Comparison of ENCODE assay signal across 12 cellular contexts in the genomic region with DNA sequence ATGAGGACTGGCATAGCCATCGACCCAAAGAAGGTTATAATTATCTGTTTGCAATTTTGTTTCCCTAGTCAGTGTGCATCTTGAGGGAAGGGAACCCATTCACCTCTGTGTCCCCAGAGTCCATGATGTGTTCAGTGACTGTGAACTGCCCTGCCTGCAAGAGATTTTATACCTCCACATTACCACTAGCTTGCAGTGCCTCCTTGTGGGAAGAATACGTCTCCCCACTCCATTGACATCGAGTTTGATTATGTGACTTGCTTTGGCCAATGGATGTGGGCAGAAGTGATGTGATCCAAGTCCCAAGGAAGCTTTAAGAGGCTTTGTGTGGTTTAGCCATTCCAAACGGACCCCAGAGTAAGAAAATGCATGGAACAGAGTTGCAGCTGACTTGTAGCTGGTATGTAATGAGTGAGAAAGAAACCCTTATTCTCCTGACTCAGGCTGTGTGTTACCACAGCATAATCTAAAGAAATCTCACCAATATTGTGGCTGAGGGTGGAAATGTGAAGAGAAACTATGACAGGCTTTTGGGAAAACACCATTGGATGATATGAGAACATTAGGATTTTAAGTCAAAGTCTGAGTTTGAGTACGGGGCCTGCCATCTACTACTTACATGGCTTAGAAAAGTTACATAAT. TPM values are rescaled to one million over a fixed set of nuclear protein-coding genes. Genes with fewer than 3 reads are reported as not detected.
DNase-seq lines count a peak whose midpoint lies in the region; ATAC-seq, FAIRE-seq and TF ChIP-seq lines count a peak whose summit lies in the region.
"Had no signal": no experiment of that assay in that cellular context is flagged by ENCODE, and none has a peak within 500 bp of the region (broad histone marks: within the 10 kb centered on the region; RNA-seq: fewer than 3 reads in every experiment).

No MANE protein-coding gene starts in this region.

- H3K4me1 ChIP-seq in endodermal cell (ENCODE audit: control insufficient read depth, insufficient read depth, low read length), result no peaks in the 10 kb centered on the region
- no peaks in the 10 kb centered on the region for H3K4me1 ChIP-seq in small intestine (ENCODE audit: control insufficient read depth in 2 of 2, insufficient read depth in 1 of 2, low read depth in 1 of 2, low read length in 1 of 2)

- no peaks in the 10 kb centered on the region for H3K36me3 Mint-ChIP-seq in activated T-cell treated with anti-CD3 and anti-CD28 coated beads, Interleukin-2, amount 50 U/mL, for 72 hours (ENCODE audit: insufficient read depth in 2 of 2)
- H3K36me3 Mint-ChIP-seq in endodermal cell (ENCODE audit: low read depth), result peaks cover 27% of the 10 kb centered on the region
- H3K36me3 Mint-ChIP-seq: CD8-positive, alpha-beta memory T cell had no signal

- H3K27me3 Mint-ChIP-seq in activated T-cell treated with anti-CD3 and anti-CD28 coated beads, Interleukin-2, amount 50 U/mL, for 72 hours (ENCODE audit: low read depth), result peaks cover 14% of the 10 kb centered on the region
- no peaks in the 10 kb centered on the region for H3K27me3 Mint-ChIP-seq in endodermal cell (ENCODE audit: insufficient read depth)

- no peak overlapping the region for H3K4me3 Mint-ChIP-seq in activated T-cell treated with anti-CD3 and anti-CD28 coated beads, Interleukin-2, amount 50 U/mL, for 72 hours
- no peak overlapping the region for H3K4me3 Mint-ChIP-seq in endodermal cell
- H3K4me3 Mint-ChIP-seq: CD8-positive, alpha-beta memory T cell; T-helper 1 cell treated with Interleukin-12 subunit alpha and Interleukin-12 subunit beta and Interleukin-4 antibody, amounts not matched to agents 30 μg/mL and 1 μg/mL, for 36 hours had no signal

- no peak overlapping the region for H3K9ac ChIP-seq in endodermal cell (ENCODE audit: extremely low read depth, low read length, poor library complexity, severe bottlenecking)

- TF ChIP-seq CTCF in endodermal cell (conservative IDR thresholded peaks at IDR 0.05), result peak; percentile 67

- H3K9me3 ChIP-seq in endodermal cell (ENCODE audit: control insufficient read depth, low read length) (no peaks in the 10 kb centered on the region), small intestine (ENCODE audit: control insufficient read depth, low read depth) (no peaks in the 10 kb centered on the region)
- H3K9me3 ChIP-seq: neutrophil had no signal

- 85 to 94% methylated on average over 2 to 5 of the region's 5 CpGs for WGBS in endodermal cell (ENCODE audit: insufficient coverage in 1 of 2, insufficient read length in 1 of 2), 2 experiments
- whole genome bisulfite sequencing in small intestine, 3 donors, result 68 to 76% (median 72%) methylated on average over 5 of the region's 5 CpGs

- H3K27ac ChIP-seq in endodermal cell (ENCODE audit: low read depth, low read length), result no peak overlapping the region
- no peak overlapping the region for H3K27ac ChIP-seq in small intestine (ENCODE audit: low read depth in 1 of 2, low read length in 1 of 2)
- H3K27ac ChIP-seq: neutrophil had no signal

- peaks cover 5% of the 10 kb centered on the region for H3K4me1 Mint-ChIP-seq in activated T-cell treated with anti-CD3 and anti-CD28 coated beads, Interleukin-2, amount 50 U/mL, for 72 hours (ENCODE audit: low read depth)
- H3K4me1 Mint-ChIP-seq in endodermal cell, result peaks cover 12% of the 10 kb centered on the region
- H3K4me1 Mint-ChIP-seq: CD8-positive, alpha-beta memory T cell had no signal

- FAIRE-seq in small intestine (lab: Jason Lieb, UNC), result no peak

- no peak overlapping the region for H3K27ac Mint-ChIP-seq in activated T-cell treated with anti-CD3 and anti-CD28 coated beads, Interleukin-2, amount 50 U/mL, for 72 hours
- H3K27ac Mint-ChIP-seq in endodermal cell, result peak overlapping the region; percentile 29
- H3K27ac Mint-ChIP-seq: CD8-positive, alpha-beta memory T cell; T-helper 1 cell treated with Interleukin-12 subunit alpha and Interleukin-12 subunit beta and Interleukin-4 antibody, amounts not matched to agents 30 μg/mL and 1 μg/mL, for 36 hours had no signal

- no peak overlapping the region for H3K4me3 ChIP-seq in endodermal cell (ENCODE audit: low read length)
- no peak overlapping the region for H3K4me3 ChIP-seq in small intestine (ENCODE audit: low read depth in 1 of 2, low read length in 2 of 2)

- peak; percentile 4 to 16 for DNase-seq in activated T-cell treated with anti-CD3 and anti-CD28 coated beads, Interleukin-2, amount 50 U/mL, for 72 hours
- DNase-seq in activated T-cell treated with anti-CD3 and anti-CD28 coated beads for 4 hours, result no peak
- peak; percentile 21 for DNase-seq in MV-4-11 (lab: John Stamatoyannopoulos, UW)
- peak; percentile 67 for DNase-seq in endodermal cell
- peak; percentile 16 for DNase-seq in small intestine
- DNase-seq in NCI-H2081 treated with DMSO at 0.1 percent for 48 hours (lab: John Stamatoyannopoulos, UW), result no peak
- DNase-seq in COLO668 (lab: John Stamatoyannopoulos, UW; ENCODE audit: unreplicated experiment), result no peak
- DNase-seq: CD8-positive, alpha-beta memory T cell; cortex of kidney had no signal

- no peaks in the 10 kb centered on the region for H3K9me3 Mint-ChIP-seq in activated T-cell treated with anti-CD3 and anti-CD28 coated beads, Interleukin-2, amount 50 U/mL, for 72 hours
- H3K9me3 Mint-ChIP-seq in endodermal cell, result no peaks in the 10 kb centered on the region
- H3K9me3 Mint-ChIP-seq: CD8-positive, alpha-beta memory T cell; T-helper 1 cell treated with Interleukin-12 subunit alpha and Interleukin-12 subunit beta and Interleukin-4 antibody, amounts not matched to agents 30 μg/mL and 1 μg/mL, for 36 hours had no signal

- peak; percentile 68 to 76 for ATAC-seq in activated T-cell treated with anti-CD3 and anti-CD28 coated beads, Interleukin-2, amount 50 U/mL, for 72 hours (replicated peaks in 1 of 2)
- ATAC-seq in HG02623 (IDR thresholded peaks at IDR 0.05; ENCODE audit: unreplicated experiment), result no peak

- H3K36me3 ChIP-seq in endodermal cell (ENCODE audit: control insufficient read depth, insufficient read depth, low read length), result peaks cover 49% of the 10 kb centered on the region
- no peaks in the 10 kb centered on the region for H3K36me3 ChIP-seq in small intestine (ENCODE audit: control insufficient read depth in 2 of 2, insufficient read depth in 2 of 2, low read length in 2 of 2)
- H3K36me3 ChIP-seq: neutrophil had no signal

- H3K27me3 ChIP-seq in endodermal cell (ENCODE audit: control insufficient read depth, insufficient read depth, low read length, poor library complexity, severe bottlenecking) (no peaks in the 10 kb centered on the region), small intestine (ENCODE audit: control insufficient read depth in 2 of 2, insufficient read depth in 2 of 2, low read length in 2 of 2) (no peaks in the 10 kb centered on the region)

RNA-seq across cellular contexts. Expression of gene NRDC, which starts 47.8 kb away (rescaled TPM):
- 100 to 1,000 TPM; 209 to 226 TPM for total RNA-seq in activated T-cell treated with anti-CD3 and anti-CD28 coated beads, Interleukin-2, amount 50 U/mL, for 72 hours
- 100 to 1,000 TPM; 160 to 202 TPM for total RNA-seq in endodermal cell
- 136 TPM for polyA plus RNA-seq in endodermal cell (2013, experiment 1 of 2)
- polyA plus RNA-seq in endodermal cell (2013, experiment 2 of 2), result 131 TPM
- polyA plus RNA-seq in small intestine, result 10 to 100 TPM; 55.7 to 87.2 (median 71.3) TPM

Comparison
In these comparisons a context has a peak if more than half of its experiments do, and no peak if none do; other contexts are left out.
1. DNase-seq: peak in activated T-cell treated with anti-CD3 and anti-CD28 coated beads, Interleukin-2, amount 50 U/mL, for 72 hours (2 of 2), MV-4-11 (single experiment), endodermal cell (single experiment) and small intestine (single experiment); none in activated T-cell treated with anti-CD3 and anti-CD28 coated beads for 4 hours (single experiment), NCI-H2081 treated with DMSO at 0.1 percent for 48 hours (single experiment) and COLO668 (single experiment).